ENCODE assay signal across 19 cellular contexts in the genomic region with DNA sequence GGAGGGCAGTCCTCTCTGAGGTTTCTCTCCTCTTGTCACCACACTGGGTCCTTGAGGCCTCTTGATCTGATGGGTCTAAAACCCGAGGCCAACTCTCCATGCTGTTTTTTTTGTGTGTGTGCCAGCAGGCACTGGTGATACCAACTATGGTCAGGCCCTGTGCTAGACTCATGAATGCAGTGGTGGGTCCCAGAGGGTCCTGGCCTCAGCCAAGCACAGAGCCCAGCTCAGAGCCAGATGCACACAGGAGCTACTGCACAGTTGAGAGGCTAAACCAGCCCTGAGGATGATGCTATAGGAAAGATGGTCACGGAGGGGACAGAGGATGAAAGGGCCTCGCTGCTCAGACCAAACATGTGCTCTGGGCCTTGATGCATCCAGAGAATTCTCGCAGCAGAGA. TPM values are rescaled to one million over a fixed set of nuclear protein-coding genes. Genes with fewer than 3 reads are reported as not detected.
"Had no signal": no experiment of that assay in that cellular context is flagged by ENCODE, and none has a peak within 500 bp of the region (broad histone marks: within the 10 kb centered on the region; RNA-seq: fewer than 3 reads in every experiment).

No MANE protein-coding gene starts in this region.

- H3K36me3 Mint-ChIP-seq: naive thymus-derived CD8-positive, alpha-beta T cell had no signal

- H3K27ac Mint-ChIP-seq: naive thymus-derived CD8-positive, alpha-beta T cell; nephron progenitor cell had no signal

- ATAC-seq: left lobe of liver; naive thymus-derived CD8-positive, alpha-beta T cell; sciatic nerve; stimulated activated naive CD8-positive, alpha-beta T cell treated with anti-CD3 and anti-CD28 coated beads, Interleukin-15, amount 100 ng/mL, for 72 hours had no signal

- H3K9me3 Mint-ChIP-seq: naive thymus-derived CD8-positive, alpha-beta T cell; nephron progenitor cell; stimulated activated naive CD8-positive, alpha-beta T cell treated with anti-CD3 and anti-CD28 coated beads, Interleukin-15, amount 100 ng/mL, for 72 hours had no signal

- H3K27me3 Mint-ChIP-seq: stimulated activated naive CD8-positive, alpha-beta T cell treated with anti-CD3 and anti-CD28 coated beads, Interleukin-15, amount 100 ng/mL, for 72 hours had no signal

- H3K9me3 ChIP-seq: prostate gland, right atrium auricular region, suprapubic skin, transverse colon, vagina had no signal

- DNase-seq: cortex of kidney; mesenchymal stem cell; midbrain; naive thymus-derived CD8-positive, alpha-beta T cell; nephron progenitor cell; nucleus accumbens; stimulated activated CD4-positive, alpha-beta T cell treated with anti-CD3 and anti-CD28 coated beads, Interleukin-12 subunit alpha, Interleukin-12 subunit beta, amount 100 ng/mL, for 4 hours; stimulated activated CD4-positive, alpha-beta T cell treated with anti-CD3 and anti-CD28 coated beads, Interleukin-1b, Interleukin-23, amount 100 ng/mL, for 48 hours; stimulated activated CD4-positive, alpha-beta T cell treated with anti-CD3 and anti-CD28 coated beads, Interleukin-4, amount 100 ng/mL, for 1 hour; stimulated activated CD8-positive, alpha-beta memory T cell treated with anti-CD3 and anti-CD28 coated beads, Interleukin-4, amount 100 ng/mL, for 48 hours; stimulated activated naive CD4-positive, alpha-beta T cell; stimulated activated naive CD8-positive, alpha-beta T cell treated with anti-CD3 and anti-CD28 coated beads, Interleukin-15, amount 100 ng/mL, for 72 hours; transverse colon had no signal

- H3K4me3 Mint-ChIP-seq: naive thymus-derived CD8-positive, alpha-beta T cell; nephron progenitor cell; stimulated activated naive CD8-positive, alpha-beta T cell treated with anti-CD3 and anti-CD28 coated beads, Interleukin-15, amount 100 ng/mL, for 72 hours had no signal

RNA-seq across cellular contexts. Expression of a gene that starts 33.5 kb away (rescaled TPM):
- total RNA-seq: naive thymus-derived CD8-positive, alpha-beta T cell had no signal
